10 cellular contexts compared by ENCODE assay signal in the genomic region with DNA sequence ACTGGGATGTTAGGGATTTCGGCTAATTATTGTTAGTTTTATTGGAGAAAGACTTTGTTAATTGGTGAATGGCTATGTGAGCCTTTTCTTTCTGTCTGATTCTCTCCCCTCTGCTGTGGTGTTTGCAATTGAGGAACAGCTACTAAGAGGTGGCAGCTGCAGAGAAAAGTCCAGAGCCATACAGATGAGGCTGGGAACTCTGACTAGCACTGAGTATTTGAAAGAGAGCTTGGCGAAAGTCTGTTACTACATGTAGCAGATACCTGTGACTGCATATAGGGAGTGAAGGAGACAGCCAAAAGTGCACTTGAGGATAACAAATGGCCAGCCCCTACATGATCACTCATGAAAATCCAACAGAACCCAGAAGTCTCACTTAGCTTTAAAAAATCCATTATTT. TPM values are rescaled to one million over a fixed set of nuclear protein-coding genes. Genes with fewer than 3 reads are reported as not detected.
"Had no signal": no experiment of that assay in that cellular context is flagged by ENCODE, and none has a peak within 500 bp of the region (broad histone marks: within the 10 kb centered on the region; RNA-seq: fewer than 3 reads in every experiment).

No MANE protein-coding gene starts in this region.

- H3K4me3 ChIP-seq: HAP-1 had no signal

- DNase-seq: GOT3, H7, HFFc6, KBM-7 had no signal

- H3K9me3 Mint-ChIP-seq: HFFc6, IgD-negative memory B cell had no signal

- H3K27ac Mint-ChIP-seq: HFFc6, IgD-negative memory B cell had no signal

- H3K4me1 ChIP-seq: HAP-1 had no signal

- H3K36me3 ChIP-seq: HAP-1 had no signal

- ATAC-seq: HCT116, HepG2 had no signal

- H3K4me3 Mint-ChIP-seq: HFFc6, IgD-negative memory B cell had no signal

- H3K27ac ChIP-seq: HL-60 had no signal

- H3K4me1 Mint-ChIP-seq: IgD-negative memory B cell had no signal

- H3K9me3 ChIP-seq: HAP-1 had no signal

RNA-seq across cellular contexts. Expression of a gene that starts 44.3 kb away (rescaled TPM):
- total RNA-seq: H7, HepG2, HT1080 had no signal
- polyA plus RNA-seq: HepG2, IgD-negative memory B cell had no signal
